30 cellular contexts compared by ENCODE assay signal in genomic region chr4:86944964-86945781, GRCh38. TPM values are rescaled to one million over a fixed set of nuclear protein-coding genes. Genes with fewer than 3 reads are reported as not detected.
DNase-seq lines count a peak whose midpoint lies in the region; ATAC-seq and TF ChIP-seq lines count a peak whose summit lies in the region.
"Had no signal": no experiment of that assay in that cellular context is flagged by ENCODE, and none has a peak within 500 bp of the region (broad histone marks: within the 10 kb centered on the region; RNA-seq: fewer than 3 reads in every experiment).

No MANE protein-coding gene starts in this region.

- no peak overlapping the region for H2BK12ac ChIP-seq in H9 (ENCODE audit: insufficient read length, low read depth, low read length)

- H3K23ac ChIP-seq in H9 (ENCODE audit: insufficient read length, low read depth, low read length) = no peak overlapping the region

- H3K4ac ChIP-seq in H9 (ENCODE audit: low read depth, low read length) = no peak overlapping the region

- no peak overlapping the region for H4K5ac ChIP-seq in H9 (ENCODE audit: insufficient read length, low read depth, low read length)

- H4K91ac ChIP-seq in H9 (ENCODE audit: insufficient read length, low read depth, low read length) = no peak overlapping the region

- no peaks in the 10 kb centered on the region for H3K23me2 ChIP-seq in H9 (ENCODE audit: insufficient read length, low read depth, low read length, poor library complexity, severe bottlenecking)

- H3K9me3 Mint-ChIP-seq in activated naive CD8-positive, alpha-beta T cell treated with anti-CD3 and anti-CD28 coated beads, Interleukin-2, amount 50 U/mL, for 24 hours = no peaks in the 10 kb centered on the region
- H3K9me3 Mint-ChIP-seq in activated naive CD8-positive, alpha-beta T cell treated with anti-CD3 and anti-CD28 coated beads for 36 hours = no peaks in the 10 kb centered on the region
- H3K9me3 Mint-ChIP-seq in H9 = no peaks in the 10 kb centered on the region
- H3K9me3 Mint-ChIP-seq: CD4-positive, alpha-beta T cell; naive B cell; stimulated activated naive CD8-positive, alpha-beta T cell treated with anti-CD3 and anti-CD28 coated beads, Interleukin-15, amount 100 ng/mL, for 72 hours; T-helper 2 cell treated with Interferon-gamma antibody and Interleukin-4, amounts not matched to agents 5 μg/mL and 100 μg/mL, for 36 hours had no signal

- no peak overlapping the region for H3K4me3 Mint-ChIP-seq in activated naive CD8-positive, alpha-beta T cell treated with anti-CD3 and anti-CD28 coated beads, Interleukin-2, amount 50 U/mL, for 24 hours
- no peak overlapping the region for H3K4me3 Mint-ChIP-seq in activated naive CD8-positive, alpha-beta T cell treated with anti-CD3 and anti-CD28 coated beads for 36 hours
- H3K4me3 Mint-ChIP-seq in H9 (no peak overlapping the region), T-helper 17 cell (no peak overlapping the region)
- H3K4me3 Mint-ChIP-seq: CD4-positive, alpha-beta T cell; stimulated activated naive CD8-positive, alpha-beta T cell treated with anti-CD3 and anti-CD28 coated beads, Interleukin-15, amount 100 ng/mL, for 72 hours; T-helper 2 cell treated with Interferon-gamma antibody and Interleukin-4, amounts not matched to agents 5 μg/mL and 100 μg/mL, for 36 hours had no signal

- H3K79me2 ChIP-seq in H9 (ENCODE audit: insufficient read depth, low read length) = peaks cover 32% of the 10 kb centered on the region; the same call in 1 of the 2 replicates

- TF ChIP-seq CTCF in H9 (conservative IDR thresholded peaks at IDR 0.05) = no peak

- H4K20me1 ChIP-seq in H9 (ENCODE audit: control insufficient read depth, insufficient read depth, insufficient read length) = no peaks in the 10 kb centered on the region

- peaks cover 18% of the 10 kb centered on the region; the same call in 1 of the 2 replicates for H3K4me1 ChIP-seq in H9 (ENCODE audit: insufficient read depth, low read length)

- H2AFZ ChIP-seq in H9 (ENCODE audit: low read length) = no peak overlapping the region

- H2BK15ac ChIP-seq in H9 (ENCODE audit: low read depth, low read length) = no peak overlapping the region

- no peak for ATAC-seq in activated naive CD8-positive, alpha-beta T cell treated with anti-CD3 and anti-CD28 coated beads, Interleukin-2, amount 50 U/mL, for 24 hours
- ATAC-seq in T-helper 17 cell (no peak), sciatic nerve (peak; percentile 23)
- ATAC-seq: HCT116; SK-N-SH treated with all-trans-retinoic acid at 6 μM for 48 hours; stimulated activated naive CD8-positive, alpha-beta T cell treated with anti-CD3 and anti-CD28 coated beads, Interleukin-15, amount 100 ng/mL, for 72 hours had no signal

- no peak overlapping the region for H2BK120ac ChIP-seq in H9 (ENCODE audit: low read depth, low read length, poor library complexity, severe bottlenecking)

- no peaks in the 10 kb centered on the region for H3K27me3 Mint-ChIP-seq in activated naive CD8-positive, alpha-beta T cell treated with anti-CD3 and anti-CD28 coated beads, Interleukin-2, amount 50 U/mL, for 24 hours
- no peaks in the 10 kb centered on the region for H3K27me3 Mint-ChIP-seq in activated naive CD8-positive, alpha-beta T cell treated with anti-CD3 and anti-CD28 coated beads for 36 hours
- H3K27me3 Mint-ChIP-seq in H9 (ENCODE audit: low read depth) (no peaks in the 10 kb centered on the region), T-helper 17 cell (no peaks in the 10 kb centered on the region)
- H3K27me3 Mint-ChIP-seq: CD4-positive, alpha-beta T cell; naive B cell; stimulated activated naive CD8-positive, alpha-beta T cell treated with anti-CD3 and anti-CD28 coated beads, Interleukin-15, amount 100 ng/mL, for 72 hours had no signal

- H3K4me1 Mint-ChIP-seq in activated naive CD8-positive, alpha-beta T cell treated with anti-CD3 and anti-CD28 coated beads, Interleukin-2, amount 50 U/mL, for 24 hours = peaks cover 61% of the 10 kb centered on the region
- peaks cover 23% of the 10 kb centered on the region for H3K4me1 Mint-ChIP-seq in activated naive CD8-positive, alpha-beta T cell treated with anti-CD3 and anti-CD28 coated beads for 36 hours
- H3K4me1 Mint-ChIP-seq in H9 (peaks cover 57 to 59% of the 10 kb centered on the region in 2 experiments), T-helper 17 cell (peaks cover 48% of the 10 kb centered on the region)

- DNase-seq in activated naive CD8-positive, alpha-beta T cell treated with anti-CD3 and anti-CD28 coated beads, Interleukin-2, amount 50 U/mL, for 24 hours = no peak
- no peak for DNase-seq in activated naive CD8-positive, alpha-beta T cell treated with anti-CD3 and anti-CD28 coated beads for 36 hours
- DNase-seq in H9 (no peak), T-helper 17 cell (no peak), sciatic nerve (ENCODE audit: low spot score) (no peak), mucosa of gallbladder (ENCODE audit: low spot score) (no peak), MV-4-11 (lab: John Stamatoyannopoulos, UW) (no peak), NCI-H82 treated with DMSO at 0.1 percent for 48 hours (lab: John Stamatoyannopoulos, UW; ENCODE audit: unreplicated experiment) (no peak)
- DNase-seq: ACHN; activated gamma-delta T cell treated with Interleukin-2 at 50 U/mL for 16 hours; amniotic stem cell; CD4-positive, alpha-beta T cell; DMS 273 treated with DMSO at 0.1 percent for 48 hours; GDM1; left cardiac atrium; mesendoderm; naive B cell; NCI-H1436; NCI-H2107; NCI-H510A treated with DMSO at 0.1 percent for 48 hours; RPMI8226; spleen; stimulated activated CD4-positive, alpha-beta T cell treated with anti-CD3 and anti-CD28 coated beads, Interleukin-4, amount 100 ng/mL, for 1 hour; stimulated activated naive CD8-positive, alpha-beta T cell treated with anti-CD3 and anti-CD28 coated beads, Interleukin-15, amount 100 ng/mL, for 72 hours had no signal

- no peak overlapping the region for H3K56ac ChIP-seq in H9 (ENCODE audit: insufficient read length, low read depth, low read length)

- no peak overlapping the region for H3T11ph ChIP-seq in H9 (ENCODE audit: low read length)

- no peak overlapping the region for H2AK5ac ChIP-seq in H9 (ENCODE audit: insufficient read length, low read length)

- H3K9me3 ChIP-seq in H9 (ENCODE audit: control insufficient read depth, low read depth, low read length) = no peaks in the 10 kb centered on the region
- H3K9me3 ChIP-seq in T-helper 17 cell (ENCODE audit: control insufficient read depth, low read length, poor library complexity, severe bottlenecking) = no peaks in the 10 kb centered on the region
- H3K9me3 ChIP-seq: breast epithelium, spleen, tibial nerve had no signal

- no peaks in the 10 kb centered on the region for H3K27me3 ChIP-seq in H9 (ENCODE audit: insufficient read depth, low read length)
- H3K27me3 ChIP-seq: breast epithelium, spleen, tibial nerve had no signal

- no peak overlapping the region for H4K8ac ChIP-seq in H9 (replicated peaks; ENCODE audit: insufficient read length, low read depth, low read length)

- H3K9ac ChIP-seq in H9 (ENCODE audit: extremely low read depth, insufficient read length, low read length) = no peak overlapping the region

- no peaks in the 10 kb centered on the region for H3K79me1 ChIP-seq in H9 (ENCODE audit: insufficient read depth, low read depth, low read length, poor library complexity, severe bottlenecking)

- intact Hi-C loops in sciatic nerve (cut with DNase I) = no loop called here

- H3K18ac ChIP-seq in H9 (ENCODE audit: insufficient read length, low read depth, low read length) = no peak overlapping the region

- H3K27ac Mint-ChIP-seq in activated naive CD8-positive, alpha-beta T cell treated with anti-CD3 and anti-CD28 coated beads, Interleukin-2, amount 50 U/mL, for 24 hours = peak overlapping the region; percentile 48
- no peak overlapping the region for H3K27ac Mint-ChIP-seq in activated naive CD8-positive, alpha-beta T cell treated with anti-CD3 and anti-CD28 coated beads for 36 hours
- H3K27ac Mint-ChIP-seq in H9 (peak overlapping the region; percentile 36 to 78 (median 56); a peak in 2 of 7 replicates), T-helper 17 cell (peak overlapping the region; percentile 56)
- H3K27ac Mint-ChIP-seq: CD4-positive, alpha-beta T cell; stimulated activated naive CD8-positive, alpha-beta T cell treated with anti-CD3 and anti-CD28 coated beads, Interleukin-15, amount 100 ng/mL, for 72 hours; T-helper 2 cell treated with Interferon-gamma antibody and Interleukin-4, amounts not matched to agents 5 μg/mL and 100 μg/mL, for 36 hours had no signal

- H3K27ac ChIP-seq in H9 (ENCODE audit: insufficient read length, low read depth, low read length) = no peak overlapping the region
- H3K27ac ChIP-seq: breast epithelium, coronary artery had no signal

- no peak overlapping the region for H3K4me2 ChIP-seq in H9 (ENCODE audit: insufficient read depth, insufficient read length, low read length)

- H3K14ac ChIP-seq in H9 (ENCODE audit: insufficient read depth, low read length) = no peak overlapping the region

- no peak overlapping the region for H2BK20ac ChIP-seq in H9 (ENCODE audit: low read depth, low read length, poor library complexity, severe bottlenecking)

- H3K36me3 Mint-ChIP-seq in activated naive CD8-positive, alpha-beta T cell treated with anti-CD3 and anti-CD28 coated beads, Interleukin-2, amount 50 U/mL, for 24 hours (ENCODE audit: low read depth) = peaks cover 5% of the 10 kb centered on the region
- peaks cover 4% of the 10 kb centered on the region for H3K36me3 Mint-ChIP-seq in activated naive CD8-positive, alpha-beta T cell treated with anti-CD3 and anti-CD28 coated beads for 36 hours
- H3K36me3 Mint-ChIP-seq in H9 (ENCODE audit: insufficient read depth in 1 of 3, low read depth in 3 of 3) = peaks cover 4 to 5% (median 5%) of the 10 kb centered on the region in 3 experiments; a peak in 6 of 7 replicates
- peaks cover 4% of the 10 kb centered on the region for H3K36me3 Mint-ChIP-seq in T-helper 17 cell (ENCODE audit: low read depth)
- H3K36me3 Mint-ChIP-seq: naive B cell had no signal

- no peak overlapping the region for H2BK5ac ChIP-seq in H9 (ENCODE audit: insufficient read length, low read length)

RNA-seq across cellular contexts. Expression of gene AFF1, which starts 10.4 kb away (rescaled TPM):
- 10 to 100 TPM; 28.7 to 31.5 TPM for total RNA-seq in activated naive CD8-positive, alpha-beta T cell treated with anti-CD3 and anti-CD28 coated beads for 36 hours
- 68.9 and 74.5 TPM in 2 replicates for total RNA-seq in H9 (2021)
- total RNA-seq in T-helper 17 cell = 100 to 1,000 TPM; 105 to 121 TPM
- 121 TPM for total RNA-seq in sciatic nerve
- total RNA-seq in mucosa of gallbladder = 97.3 TPM

RNA-seq across cellular contexts. Expression of gene C4orf36, which starts 53.0 kb away (rescaled TPM):
- total RNA-seq in activated naive CD8-positive, alpha-beta T cell treated with anti-CD3 and anti-CD28 coated beads for 36 hours = not detected
- total RNA-seq in H9 (2021) = 1.8 and 2.2 TPM in 2 replicates
- not detected for total RNA-seq in T-helper 17 cell
- total RNA-seq in sciatic nerve = 0.49 TPM
- total RNA-seq in mucosa of gallbladder = 0.89 TPM
- total RNA-seq: CD4-positive, alpha-beta T cell had no signal
